In genomic region chr1:173506437-173506836, GRCh38 we compare ENCODE assay signal across 11 cellular contexts. TPM values are rescaled to one million over a fixed set of nuclear protein-coding genes. Genes with fewer than 3 reads are reported as not detected.
A peak's percentile ranks its signal among the peaks of the same experiment; 100 is the strongest.
DNase-seq lines count a peak whose midpoint lies in the region; ATAC-seq and TF ChIP-seq lines count a peak whose summit lies in the region.
"Had no signal": no experiment of that assay in that cellular context is flagged by ENCODE, and none has a peak within 500 bp of the region (broad histone marks: within the 10 kb centered on the region; RNA-seq: fewer than 3 reads in every experiment).

No MANE protein-coding gene starts in this region.

- no peaks in the 10 kb centered on the region for H3K27me3 Mint-ChIP-seq in nephron (ENCODE audit: low read depth)
- H3K27me3 Mint-ChIP-seq in CD8-positive, alpha-beta T cell (ENCODE audit: low read depth): peaks cover 5% of the 10 kb centered on the region

- CTCF ChIA-PET in CD8-positive, alpha-beta T cell (lab: Charles Lee): interaction anchor here (0.7 to 1.1 kb wide), 3 partner anchors 17 to 36 kb away, joined by 3 to 4 read pairs (median 3); no protein-coding TSS in a partner anchor

- no peaks in the 10 kb centered on the region for H3K4me1 ChIP-seq in CD8-positive, alpha-beta T cell (ENCODE audit: insufficient read depth, low read length)
- H3K4me1 ChIP-seq: right atrium auricular region had no signal

- POLR2A ChIA-PET in CD8-positive, alpha-beta T cell (lab: Charles Lee): interaction anchor here (0.9 kb wide), 1 partner anchor 208 kb away, joined by 3 read pairs; the partner anchor contains the start of gene KLHL20

- intact Hi-C loops in CD8-positive, alpha-beta T cell (cut with DNase I, micrococcal nuclease): no loop called here

- H3K27ac Mint-ChIP-seq in nephron: peak overlapping the region; percentile 90 to 98 (median 97)
- no peak overlapping the region for H3K27ac Mint-ChIP-seq in CD8-positive, alpha-beta T cell

- no peak overlapping the region for H3K4me3 ChIP-seq in MG63
- H3K4me3 ChIP-seq in CD8-positive, alpha-beta T cell (ENCODE audit: low read depth, low read length): no peak overlapping the region
- H3K4me3 ChIP-seq: right atrium auricular region had no signal

- H3K4me1 Mint-ChIP-seq in nephron: peaks cover 17% of the 10 kb centered on the region
- H3K4me1 Mint-ChIP-seq in CD8-positive, alpha-beta T cell (ENCODE audit: low read depth): no peaks in the 10 kb centered on the region

- no peaks in the 10 kb centered on the region for H3K36me3 Mint-ChIP-seq in nephron (ENCODE audit: low read depth)
- no peaks in the 10 kb centered on the region for H3K36me3 Mint-ChIP-seq in CD8-positive, alpha-beta T cell

- DNase-seq in MG63 (peak; percentile 29), caudate nucleus (lab: John Stamatoyannopoulos, UW) (no peak), T1000 (lab: John Stamatoyannopoulos, UW) (no peak)
- no peak for DNase-seq in CD8-positive, alpha-beta T cell
- DNase-seq in activated CD4-positive, CD25-positive, alpha-beta regulatory T cell treated with anti-CD3 and anti-CD28 coated beads, Interleukin-2, amount 50 U/mL, for 72 hours: no peak
- DNase-seq: activated CD4-positive, alpha-beta T cell treated with anti-CD3 and anti-CD28 coated beads for 4 hours; central memory CD4-positive, alpha-beta T cell had no signal

- no peak overlapping the region for H3K4me3 Mint-ChIP-seq in nephron
- no peak overlapping the region for H3K4me3 Mint-ChIP-seq in CD8-positive, alpha-beta T cell

- H3K27ac ChIP-seq in caudate nucleus (ENCODE audit: low read depth, low read length): peak overlapping the region; percentile 52
- no peak overlapping the region for H3K27ac ChIP-seq in CD8-positive, alpha-beta T cell (ENCODE audit: low read depth, low read length)
- H3K27ac ChIP-seq: right atrium auricular region had no signal

- no peaks in the 10 kb centered on the region for H3K9me3 Mint-ChIP-seq in nephron
- no peaks in the 10 kb centered on the region for H3K9me3 Mint-ChIP-seq in CD8-positive, alpha-beta T cell

- no peaks in the 10 kb centered on the region for H3K36me3 ChIP-seq in MG63
- no peaks in the 10 kb centered on the region for H3K36me3 ChIP-seq in CD8-positive, alpha-beta T cell (ENCODE audit: insufficient read depth, low read length)
- H3K36me3 ChIP-seq: right atrium auricular region had no signal

- TF ChIP-seq CTCF in GM12873 (IDR thresholded peaks at IDR 0.05; ENCODE audit: insufficient read depth, low read depth, low read length, missing control alignments): peak; percentile 43
- peak in 1 of 3 experiments; percentile 5 for TF ChIP-seq CTCF in nephron (IDR thresholded peaks at IDR 0.05; ENCODE audit: unreplicated experiment in 3 of 3)
- TF ChIP-seq CTCF in CD8-positive, alpha-beta T cell (IDR thresholded peaks at IDR 0.05): no peak

- ATAC-seq in CD8-positive, alpha-beta T cell: no peak
- ATAC-seq in HG03460 (IDR thresholded peaks at IDR 0.05; ENCODE audit: unreplicated experiment): no peak

- H3K27me3 ChIP-seq in MG63: no peaks in the 10 kb centered on the region
- H3K27me3 ChIP-seq in CD8-positive, alpha-beta T cell (ENCODE audit: insufficient read depth, low read length): no peaks in the 10 kb centered on the region
- H3K27me3 ChIP-seq: right atrium auricular region had no signal

- H3K9me3 ChIP-seq in MG63: no peaks in the 10 kb centered on the region
- no peaks in the 10 kb centered on the region for H3K9me3 ChIP-seq in CD8-positive, alpha-beta T cell (ENCODE audit: low read length)
- H3K9me3 ChIP-seq: right atrium auricular region had no signal

RNA-seq across cellular contexts. Expression of gene PRDX6, which starts 29.3 kb away (rescaled TPM):
- 170 and 232 TPM in 2 replicates for total RNA-seq in MG63 (2014; rRNA removed; shearing (Covaris generic); ENCODE audit: low replicate concordance)
- total RNA-seq in CD8-positive, alpha-beta T cell: 100 to 1,000 TPM; 146 to 147 TPM
